16 cellular contexts compared by ENCODE assay signal in the genomic region with DNA sequence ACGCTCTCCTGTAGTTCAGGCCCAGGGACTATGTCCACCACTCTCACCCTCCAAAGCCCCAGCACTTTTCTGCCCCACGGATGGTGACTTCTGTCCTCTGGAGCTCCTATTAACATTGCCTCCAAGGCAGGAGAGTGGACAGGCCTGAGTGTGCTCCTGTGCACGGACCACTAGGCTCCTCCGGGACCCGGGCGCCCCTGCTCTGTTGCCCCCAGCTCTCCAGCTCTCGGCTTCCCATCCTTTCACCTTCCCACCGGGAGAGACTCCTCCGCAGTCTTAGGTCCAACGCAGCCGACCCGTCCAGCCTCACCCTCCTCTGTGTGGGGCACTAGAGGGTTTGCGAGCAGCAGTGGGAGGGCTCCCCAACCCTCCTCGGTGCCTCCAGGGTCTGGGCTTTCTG. TPM values are rescaled to one million over a fixed set of nuclear protein-coding genes. Genes with fewer than 3 reads are reported as not detected.
DNase-seq lines count a peak whose midpoint lies in the region; ATAC-seq, FAIRE-seq and TF ChIP-seq lines count a peak whose summit lies in the region.
"Had no signal": no experiment of that assay in that cellular context is flagged by ENCODE, and none has a peak within 500 bp of the region (broad histone marks: within the 10 kb centered on the region; RNA-seq: fewer than 3 reads in every experiment).

No MANE protein-coding gene starts in this region.

- H3K27ac ChIP-seq in heart left ventricle (peak overlapping the region; percentile 69 to 98 (median 84)), epithelial cell of prostate (peak overlapping the region; percentile 3), pancreas (peak overlapping the region in 3 of 4 donors; percentile 26 to 57 (median 37)), uterus (peak overlapping the region; percentile 71 to 78), PC-3 (ENCODE audit: low read length) (no peak overlapping the region)

- no peak overlapping the region for H3K9ac ChIP-seq in PC-3 (ENCODE audit: low read length)

- H3K4me2 ChIP-seq in PC-3 (ENCODE audit: low read length) = no peak overlapping the region

- no peaks in the 10 kb centered on the region for H3F3A ChIP-seq in PC-3 (ENCODE audit: low read length, unreplicated experiment)

- H3K4me1 ChIP-seq in heart left ventricle (peaks cover 32 to 99% (median 69%) of the 10 kb centered on the region in 12 donors), pancreas (peaks cover 24 to 31% (median 29%) of the 10 kb centered on the region in 3 donors), uterus (peaks cover 15 to 39% of the 10 kb centered on the region in 2 donors), PC-3 (ENCODE audit: insufficient read depth, low read length) (no peaks in the 10 kb centered on the region)

- CTCF ChIA-PET in PC-3 (lab: Charles Lee) = no interaction called here

- H3K36me3 ChIP-seq in heart left ventricle = peaks cover 0 to 99% (median 94%) of the 10 kb centered on the region in 9 donors
- H3K36me3 ChIP-seq in pancreas = peaks cover 7 to 53% (median 31%) of the 10 kb centered on the region in 3 donors
- H3K36me3 ChIP-seq in uterus = no peaks in the 10 kb centered on the region
- peaks cover 80% of the 10 kb centered on the region for H3K36me3 ChIP-seq in PC-3 (ENCODE audit: low read depth, low read length)

- no peaks in the 10 kb centered on the region for H3K9me2 ChIP-seq in PC-3 (replicated peaks; ENCODE audit: low read length)

- H3K4me3 ChIP-seq in heart left ventricle (no peak overlapping the region), pancreas (no peak overlapping the region), uterus (no peak overlapping the region), PC-3 (ENCODE audit: low read length) (no peak overlapping the region)

- H3K9me3 ChIP-seq in heart left ventricle (no peaks in the 10 kb centered on the region), pancreas (no peaks in the 10 kb centered on the region), uterus (no peaks in the 10 kb centered on the region), PC-3 (ENCODE audit: low read length) (no peaks in the 10 kb centered on the region)

- no peaks in the 10 kb centered on the region for H4K20me1 ChIP-seq in PC-3 (ENCODE audit: low read length)

- TF ChIP-seq CTCF in heart left ventricle (IDR thresholded peaks at IDR 0.05) = no peak
- TF ChIP-seq CTCF in pancreas (IDR thresholded peaks at IDR 0.05) = no peak
- TF ChIP-seq CTCF in uterus (IDR thresholded peaks at IDR 0.05) = no peak
- no peak for TF ChIP-seq CTCF in PC-3 (conservative IDR thresholded peaks at IDR 0.05; ENCODE audit: low read depth, low read length)

- no peak overlapping the region for H2AFZ ChIP-seq in PC-3 (ENCODE audit: low read length)

- ATAC-seq in heart left ventricle (no peak), pancreas (no peak), HG03565 (IDR thresholded peaks at IDR 0.05; ENCODE audit: unreplicated experiment) (no peak), GM19397 (IDR thresholded peaks at IDR 0.05; ENCODE audit: unreplicated experiment) (no peak), PC-3 (no peak)

- H3K79me2 ChIP-seq in PC-3 (ENCODE audit: low read length) = peaks cover 5% of the 10 kb centered on the region; the same call in 1 of the 2 replicates

- no peak for FAIRE-seq in pancreas (lab: Jason Lieb, UNC)

- no TSS peak for BruUV-seq in PC-3 (replicated peaks; lab: Mats Ljungman, UMichigan)

- intact Hi-C loops in heart left ventricle (cut with DNase I) (loop anchor here in 2 of 10 donors (5.0 kb wide), 2 partner anchors 62 to 67 kb away; a partner anchor contains a TSS), cardiac septum (cut with DNase I) (no loop called here), pancreas (cut with DNase I) (loop anchor here in 1 of 3 donors (10.0 kb wide), 1 partner anchor 49 kb away; no protein-coding TSS in a partner anchor), uterus (cut with DNase I; ENCODE audit: low total_unique reads) (no loop called here), PC-3 (cut with micrococcal nuclease) (no loop called here)

- TF ChIP-seq POLR2A in heart left ventricle (IDR thresholded peaks at IDR 0.05) (no peak), uterus (IDR thresholded peaks at IDR 0.05) (no peak)

- no peak for DNase-seq in heart left ventricle
- DNase-seq in cardiac septum (ENCODE audit: low spot score) = no peak
- DNase-seq in epithelial cell of prostate (ENCODE audit: low read depth, low spot score) = no peak
- no peak for DNase-seq in pancreas
- no peak for DNase-seq in uterus
- no peak for DNase-seq in PC-3
- DNase-seq: activated CD4-positive, alpha-beta T cell treated with anti-CD3 and anti-CD28 coated beads, Interleukin-2, amount 50 U/mL, for 1 hour; activated effector memory CD4-positive, alpha-beta T cell treated with Interleukin-2 at 50 U/mL for 16 hours; erythroblast; NCI-H1105 treated with DMSO at 0.1 percent for 48 hours; NCI-H510A had no signal

- no peaks in the 10 kb centered on the region for H3K27me3 ChIP-seq in heart left ventricle
- no peaks in the 10 kb centered on the region for H3K27me3 ChIP-seq in pancreas
- H3K27me3 ChIP-seq in uterus = no peaks in the 10 kb centered on the region
- no peaks in the 10 kb centered on the region for H3K27me3 ChIP-seq in PC-3 (ENCODE audit: low read length)

- POLR2A ChIA-PET in PC-3 (lab: Charles Lee; ENCODE audit: unreplicated experiment) = no interaction called here

- 69 to 86% (median 74%) methylated on average over 14 of the region's 14 CpGs for WGBS in heart left ventricle, 4 donors
- 81 to 90% methylated on average over 14 of the region's 14 CpGs for WGBS in pancreas, 2 donors

RNA-seq across cellular contexts. Expression of a gene that starts 30.4 kb away (rescaled TPM):
- total RNA-seq in heart left ventricle (1 to 10 TPM in 2 of 9 donors, under 1 TPM in 7; 0.36 to 1.8 (median 0.72) TPM), cardiac septum (1.7 TPM), pancreas (1 to 10 TPM; 2.3 to 8.8 (median 7.1) TPM), uterus (1 to 10 TPM in 2 of 4 donors, under 1 TPM in 1, not detected in 1; 0.83 to 8.4 (median 8.2) TPM), PC-3 (2014; rRNA removed) (3.8 and 5.5 TPM in 2 replicates)
- polyA plus RNA-seq in heart left ventricle (1 to 10 TPM in 1 of 2 donors, under 1 TPM in 1; 0.91 to 1.4 TPM), pancreas (10 to 100 TPM; 40.4 to 46.3 TPM)

RNA-seq across cellular contexts. Expression of a gene that starts 59.5 kb away (rescaled TPM):
- not detected for total RNA-seq in heart left ventricle
- polyA plus RNA-seq in heart left ventricle = under 1 TPM in 1 of 2 donors, not detected in 1; 0.33 TPM
- not detected for total RNA-seq in cardiac septum
- not detected for total RNA-seq in pancreas
- polyA plus RNA-seq in pancreas = not detected
- 1 to 10 TPM in 1 of 4 donors, not detected in 3; 2.6 TPM for total RNA-seq in uterus
- not detected in 2 replicates for total RNA-seq in PC-3 (2014; rRNA removed)
- total RNA-seq: A673; T-helper 1 cell treated with Interleukin-12 subunit alpha and Interleukin-12 subunit beta and Interleukin-4 antibody, amounts not matched to agents 30 ng/mL and 1 ng/mL, for 36 hours had no signal
- polyA plus RNA-seq: IgD-negative memory B cell had no signal
